21 cellular contexts compared by ENCODE assay signal in the genomic region with DNA sequence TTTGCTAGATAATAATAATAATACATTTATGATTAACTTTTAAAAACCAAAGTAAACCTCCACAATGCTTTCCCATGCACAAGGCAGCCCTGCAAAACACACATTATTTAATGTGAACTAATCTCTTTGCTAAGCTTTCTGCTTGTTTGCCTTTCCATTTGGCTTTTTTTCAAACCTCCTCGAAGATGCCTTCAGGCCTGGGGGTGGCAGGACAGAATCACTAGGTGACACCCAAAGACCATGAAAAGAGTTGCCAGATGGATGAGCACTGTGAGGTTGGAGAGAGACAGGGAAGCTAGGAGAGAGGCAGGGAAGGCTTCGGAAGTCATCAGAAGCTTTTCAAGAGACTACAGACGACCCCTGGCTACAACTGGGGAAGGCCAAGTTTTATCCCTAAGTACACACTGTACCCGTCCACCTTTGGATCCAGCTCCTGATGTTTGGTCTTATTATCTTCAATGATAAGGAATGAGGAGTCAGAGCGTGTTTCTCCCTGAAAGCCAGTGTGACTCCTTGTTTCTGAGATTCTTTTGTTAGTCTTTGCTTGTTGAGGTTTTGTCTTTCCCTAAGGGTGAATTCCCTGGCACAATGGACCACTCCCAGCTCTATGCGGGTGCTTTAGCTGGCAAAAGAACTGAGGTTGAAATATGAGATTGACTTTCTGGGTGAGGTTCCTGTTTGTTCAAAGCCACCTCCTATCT. TPM values are rescaled to one million over a fixed set of nuclear protein-coding genes. Genes with fewer than 3 reads are reported as not detected.
DNase-seq lines count a peak whose midpoint lies in the region; ATAC-seq, FAIRE-seq and TF ChIP-seq lines count a peak whose summit lies in the region.
"Had no signal": no experiment of that assay in that cellular context is flagged by ENCODE, and none has a peak within 500 bp of the region (broad histone marks: within the 10 kb centered on the region; RNA-seq: fewer than 3 reads in every experiment).

No MANE protein-coding gene starts in this region.

- peaks cover 12% of the 10 kb centered on the region; the same call in 1 of the 2 replicates for H3K9me3 ChIP-seq in NT2/D1 (ENCODE audit: insufficient read depth, low read length)
- no peaks in the 10 kb centered on the region for H3K9me3 ChIP-seq in esophagus (ENCODE audit: control insufficient read depth in 2 of 2, insufficient read depth in 1 of 2, low read depth in 1 of 2, low read length in 1 of 2)
- no peaks in the 10 kb centered on the region for H3K9me3 ChIP-seq in pancreas
- H3K9me3 ChIP-seq: left lung, tibial nerve had no signal

- WGBS in esophagus, 2 donors: 37 to 39% methylated on average over 6 of the region's 6 CpGs
- 36 to 39% methylated on average over 6 of the region's 6 CpGs for WGBS in pancreas, 2 donors

- H3K27ac ChIP-seq in esophagus (ENCODE audit: low read depth in 2 of 2, low read length in 1 of 2) (peak overlapping the region; percentile 65 to 67), pancreas (no peak overlapping the region)
- H3K27ac ChIP-seq: cardiac muscle cell, left lung, tibial nerve had no signal

- H3K4me1 ChIP-seq in NT2/D1 (ENCODE audit: insufficient read depth, insufficient read length): no peaks in the 10 kb centered on the region
- peaks cover 0 to 3% of the 10 kb centered on the region in 2 donors for H3K4me1 ChIP-seq in esophagus (ENCODE audit: control insufficient read depth in 2 of 2, insufficient read depth in 2 of 2, low read length in 1 of 2)
- H3K4me1 ChIP-seq in pancreas: peaks cover 0 to 8% (median 0%) of the 10 kb centered on the region in 3 donors
- H3K4me1 ChIP-seq: left lung had no signal

- intact Hi-C loops in pancreas (cut with DNase I): no loop called here

- H3K36me3 ChIP-seq in NT2/D1 (ENCODE audit: insufficient read depth, insufficient read length, low read length) (no peaks in the 10 kb centered on the region), esophagus (ENCODE audit: control insufficient read depth in 2 of 2, insufficient read depth in 2 of 2, low read length in 1 of 2) (no peaks in the 10 kb centered on the region), pancreas (no peaks in the 10 kb centered on the region)
- H3K36me3 ChIP-seq: cardiac muscle cell, left lung, tibial nerve had no signal

- TF ChIP-seq CTCF in pancreas (IDR thresholded peaks at IDR 0.05): no peak

- H3K9ac ChIP-seq in NT2/D1 (ENCODE audit: insufficient read length, low read depth): no peak overlapping the region

- H3K4me3 ChIP-seq in NT2/D1 (ENCODE audit: insufficient read length, low read depth) (no peak overlapping the region), esophagus (ENCODE audit: low read depth in 1 of 2, low read length in 2 of 2) (no peak overlapping the region), pancreas (no peak overlapping the region)
- H3K4me3 ChIP-seq: cardiac muscle cell, left lung, tibial nerve had no signal

- H3K27me3 ChIP-seq in NT2/D1 (ENCODE audit: insufficient read depth, insufficient read length): no peaks in the 10 kb centered on the region
- H3K27me3 ChIP-seq in esophagus (ENCODE audit: control insufficient read depth in 1 of 2, insufficient read depth in 2 of 2, low read length in 2 of 2): no peaks in the 10 kb centered on the region
- H3K27me3 ChIP-seq in pancreas: no peaks in the 10 kb centered on the region
- H3K27me3 ChIP-seq: cardiac muscle cell, tibial nerve had no signal

- ATAC-seq in pancreas: peak in 3 of 4 donors; percentile 29 to 66 (median 40)
- no peak for ATAC-seq in GM18867 (IDR thresholded peaks at IDR 0.05; ENCODE audit: unreplicated experiment)
- ATAC-seq in HG02571 (IDR thresholded peaks at IDR 0.05; ENCODE audit: unreplicated experiment): no peak
- no peak for ATAC-seq in GM19463 (IDR thresholded peaks at IDR 0.05; ENCODE audit: unreplicated experiment)
- ATAC-seq: activated CD4-positive, alpha-beta T cell treated with anti-CD3 and anti-CD28 coated beads for 36 hours; activated naive CD8-positive, alpha-beta T cell treated with anti-CD3 and anti-CD28 coated beads, Interleukin-2, amount 50 U/mL, for 24 hours; activated T-helper 17 cell treated with anti-CD3 and anti-CD28 coated beads, Interleukin-2, amount 50 U/mL, for 72 hours; left lung had no signal

- no peak for FAIRE-seq in pancreas (lab: Jason Lieb, UNC)
- FAIRE-seq: GM19239, H54 had no signal

- DNase-seq in ELF-1 (ENCODE audit: low read depth, low spot score) (peak; percentile 36), NT2/D1 (ENCODE audit: low read depth, low spot score) (peak; percentile 18), pancreas (no peak)
- DNase-seq: activated CD4-positive, alpha-beta T cell treated with anti-CD3 and anti-CD28 coated beads for 36 hours; activated naive CD8-positive, alpha-beta T cell treated with anti-CD3 and anti-CD28 coated beads, Interleukin-2, amount 50 U/mL, for 24 hours; AML-193; left lung; NCI-H446 treated with DMSO at 0.1 percent for 48 hours; retina; SW 1271 had no signal

RNA-seq across cellular contexts. Expression of gene SLC9A2, which starts 33.5 kb away (rescaled TPM):
- polyA plus RNA-seq in esophagus (under 1 TPM; 0.06 to 0.12 TPM), pancreas (under 1 TPM in 1 of 2 donors, not detected in 1; 0.02 TPM)
- under 1 TPM in 3 of 6 donors, not detected in 3; 0.03 to 0.22 (median 0.09) TPM for total RNA-seq in pancreas
- total RNA-seq: activated T-helper 17 cell treated with anti-CD3 and anti-CD28 coated beads, Interleukin-2, amount 50 U/mL, for 72 hours; dermis microvascular lymphatic vessel endothelial cell; G401 had no signal
- polyA plus RNA-seq: cardiac muscle cell had no signal

Comparison
In these comparisons a context has a peak if more than half of its experiments do, and no peak if none do; other contexts are left out.
1. DNase-seq: peak in ELF-1 (single experiment) and NT2/D1 (single experiment); none in pancreas (0 of 6).
2. H3K27ac ChIP-seq: peak in esophagus (2 of 2); none in pancreas (0 of 4).
3. ATAC-seq: peak in pancreas (3 of 4); none in GM18867 (single experiment), HG02571 (single experiment) and GM19463 (single experiment).